ENCODE assay signal across 9 cellular contexts in genomic region chr19:1882089-1882785, GRCh38. TPM values are rescaled to one million over a fixed set of nuclear protein-coding genes. Genes with fewer than 3 reads are reported as not detected.
DNase-seq lines count a peak whose midpoint lies in the region; ATAC-seq and TF ChIP-seq lines count a peak whose summit lies in the region.
"Had no signal": no experiment of that assay in that cellular context is flagged by ENCODE, and none has a peak within 500 bp of the region (broad histone marks: within the 10 kb centered on the region; RNA-seq: fewer than 3 reads in every experiment).

No MANE protein-coding gene starts in this region.

- ATAC-seq in psoas muscle = no peak
- no peak for ATAC-seq in GM18873 (IDR thresholded peaks at IDR 0.05; ENCODE audit: low FRiP score, unreplicated experiment)
- ATAC-seq in GM21717 (IDR thresholded peaks at IDR 0.05; ENCODE audit: unreplicated experiment) = no peak

- H3K9ac ChIP-seq in duodenal mucosa (ENCODE audit: low read depth in 1 of 2, low read length in 2 of 2) = peak overlapping the region; percentile 54 to 57

- H3K36me3 ChIP-seq in duodenal mucosa (ENCODE audit: control insufficient read depth in 1 of 2, insufficient read depth in 2 of 2, low read length in 2 of 2) (peaks cover 0 to 13% of the 10 kb centered on the region in 2 donors), psoas muscle (ENCODE audit: insufficient read depth in 1 of 2, low read depth in 1 of 2) (peaks cover 0 to 2% of the 10 kb centered on the region in 2 donors)
- H3K36me3 ChIP-seq: ovary had no signal

- intact Hi-C loops in psoas muscle (cut with DNase I) = no loop called here

- DNase-seq in C1 segment of cervical spinal cord (lab: John Stamatoyannopoulos, UW) (peak in 9 of 14 donors; percentile 36 to 75 (median 47)), psoas muscle (no peak), H4 (ENCODE audit: low spot score) (no peak), NCI-H526 (lab: John Stamatoyannopoulos, UW) (no peak)
- DNase-seq in activated CD4-positive, alpha-beta T cell treated with anti-CD3 and anti-CD28 coated beads for 1 hour = peak; percentile 62

- TF ChIP-seq CTCF in psoas muscle (IDR thresholded peaks at IDR 0.05) = no peak

- no peak overlapping the region for H3K27ac ChIP-seq in duodenal mucosa (ENCODE audit: low read depth, low read length)
- peak overlapping the region; percentile 84 for H3K27ac ChIP-seq in psoas muscle
- H3K27ac ChIP-seq: ovary had no signal

- H3K9me3 ChIP-seq in duodenal mucosa (ENCODE audit: control insufficient read depth in 1 of 2, low read length in 2 of 2) (no peaks in the 10 kb centered on the region), psoas muscle (no peaks in the 10 kb centered on the region)
- H3K9me3 ChIP-seq: ovary had no signal

- WGBS in psoas muscle, 3 donors = 69 to 73% (median 70%) methylated on average over 28 to 31 of the region's 31 CpGs

- peaks cover 19 to 27% of the 10 kb centered on the region in 2 donors for H3K4me1 ChIP-seq in duodenal mucosa (ENCODE audit: control insufficient read depth in 1 of 2, insufficient read depth in 2 of 2, low read length in 2 of 2)
- peaks cover 28% of the 10 kb centered on the region for H3K4me1 ChIP-seq in psoas muscle

- H3K27me3 ChIP-seq in duodenal mucosa (ENCODE audit: control insufficient read depth in 1 of 2, insufficient read depth in 2 of 2, low read length in 2 of 2) (no peaks in the 10 kb centered on the region), psoas muscle (ENCODE audit: insufficient read depth in 3 of 3, low read length in 2 of 3) (no peaks in the 10 kb centered on the region)
- H3K27me3 ChIP-seq: ovary had no signal

- peak overlapping the region in 1 of 2 donors; percentile 48 for H3K4me3 ChIP-seq in duodenal mucosa (ENCODE audit: low read depth in 1 of 2, low read length in 2 of 2)
- H3K4me3 ChIP-seq in psoas muscle = peak overlapping the region; percentile 97
- H3K4me3 ChIP-seq: ovary had no signal

RNA-seq across cellular contexts. Expression of gene ABHD17A, which starts 3.1 kb away (rescaled TPM):
- total RNA-seq in psoas muscle = 10 to 100 TPM; 38.5 to 54.2 (median 42.3) TPM
- 10 to 100 TPM; 35.5 to 58.9 (median 47.6) TPM for polyA plus RNA-seq in psoas muscle
- total RNA-seq in H4 (2014; rRNA removed; shearing (Covaris generic)) = 20.2 and 40.6 TPM in 2 replicates

RNA-seq across cellular contexts. Expression of gene KLF16, which starts 18.9 kb away (rescaled TPM):
- 10 to 100 TPM in 1 of 4 donors, 1 to 10 TPM in 3; 3.0 to 11.1 (median 4.3) TPM for total RNA-seq in psoas muscle
- 10 to 100 TPM in 1 of 3 donors, 1 to 10 TPM in 2; 2.2 to 13.0 (median 3.1) TPM for polyA plus RNA-seq in psoas muscle
- 1.8 and 4.6 TPM in 2 replicates for total RNA-seq in H4 (2014; rRNA removed; shearing (Covaris generic))

RNA-seq across cellular contexts. Expression of gene ADAT3, which starts 23.0 kb away (rescaled TPM):
- 1 to 10 TPM; 1.4 to 2.2 (median 1.7) TPM for total RNA-seq in psoas muscle
- 1 to 10 TPM; 2.4 to 7.2 (median 3.6) TPM for polyA plus RNA-seq in psoas muscle
- 0.93 and 1.0 TPM in 2 replicates for total RNA-seq in H4 (2014; rRNA removed; shearing (Covaris generic))

RNA-seq across cellular contexts. Expression of gene SCAMP4, which starts 23.0 kb away (rescaled TPM):
- 10 to 100 TPM; 13.4 to 16.3 (median 15.1) TPM for total RNA-seq in psoas muscle
- 10 to 100 TPM in 2 of 3 donors, 1 to 10 TPM in 1; 9.5 to 17.5 (median 15.5) TPM for polyA plus RNA-seq in psoas muscle
- 66.3 and 68.3 TPM in 2 replicates for total RNA-seq in H4 (2014; rRNA removed; shearing (Covaris generic))

RNA-seq across cellular contexts. Expression of gene REXO1, which starts 34.0 kb away (rescaled TPM):
- 10 to 100 TPM; 13.5 to 35.2 (median 22.3) TPM for total RNA-seq in psoas muscle
- polyA plus RNA-seq in psoas muscle = 10 to 100 TPM; 16.5 to 26.9 (median 20.3) TPM
- total RNA-seq in H4 (2014; rRNA removed; shearing (Covaris generic)) = 2.3 and 4.2 TPM in 2 replicates

Comparison
In these comparisons a context has a peak if more than half of its experiments do, and no peak if none do; other contexts are left out.
1. DNase-seq: peak in C1 segment of cervical spinal cord (9 of 14) and activated CD4-positive, alpha-beta T cell treated with anti-CD3 and anti-CD28 coated beads for 1 hour (single experiment); none in psoas muscle (0 of 2), H4 (single experiment) and NCI-H526 (0 of 2).